In genomic region chr20:50817776-50818172, GRCh38 we compare ENCODE assay signal across 9 cellular contexts. TPM values are rescaled to one million over a fixed set of nuclear protein-coding genes. Genes with fewer than 3 reads are reported as not detected.
DNase-seq lines count a peak whose midpoint lies in the region; ATAC-seq, FAIRE-seq and TF ChIP-seq lines count a peak whose summit lies in the region.
"Had no signal": no experiment of that assay in that cellular context is flagged by ENCODE, and none has a peak within 500 bp of the region (broad histone marks: within the 10 kb centered on the region; RNA-seq: fewer than 3 reads in every experiment).

No MANE protein-coding gene starts in this region.

- CTCF ChIA-PET in H1 (lab: Charles Lee; ENCODE audit: partially characterized antibody): interaction anchor here (0.6 to 1.9 kb wide), 11 partner anchors 16 to 191 kb away, joined by 3 to 8 read pairs (median 3); partner anchors contain the start of gene BCAS4

- intact Hi-C loops in uterus (cut with DNase I; ENCODE audit: low total_unique reads) (no loop called here), sciatic nerve (cut with DNase I) (no loop called here)

- H2BK5ac ChIP-seq in H1 (ENCODE audit: low read depth, low read length): peak overlapping the region; percentile 49; the same call in 1 of the 2 replicates

- H3K79me2 ChIP-seq in H1 (ENCODE audit: control insufficient read depth in 1 of 2, insufficient read depth in 2 of 2, low read length in 2 of 2): no peaks in the 10 kb centered on the region

- TF ChIP-seq EP300 in H1 (IDR thresholded peaks at IDR 0.05; ENCODE audit: borderline replicate concordance in 1 of 2, low read depth in 2 of 2, low read length in 2 of 2): no peak

- H2BK15ac ChIP-seq in H1 (ENCODE audit: low read length): peak overlapping the region; percentile 65; the same call in 1 of the 2 replicates

- peak overlapping the region; percentile 95; the same call in 1 of the 2 replicates for H3K18ac ChIP-seq in H1 (ENCODE audit: extremely low read depth, low read length)

- ATAC-seq in sciatic nerve: no peak

- no peak for DNase-seq in GM12892 (ENCODE audit: insufficient read length)
- DNase-seq in SK-N-MC (ENCODE audit: low read depth, low spot score): no peak
- no peak for DNase-seq in H1 (ENCODE audit: low read depth in 1 of 2, low spot score in 2 of 2)
- no peak for DNase-seq in retinal pigment epithelial cell (ENCODE audit: low read depth)
- no peak for DNase-seq in HUDEP-2 (lab: John Stamatoyannopoulos, UW; ENCODE audit: unreplicated experiment in 76 of 76)
- no peak for DNase-seq in uterus
- DNase-seq in NCI-H510A (lab: John Stamatoyannopoulos, UW): no peak
- no peak for DNase-seq in sciatic nerve (ENCODE audit: low spot score)

- no peak for TF ChIP-seq POLR2A in GM12892 (IDR thresholded peaks at IDR 0.05; ENCODE audit: low read depth, low read length)
- no peak for TF ChIP-seq POLR2A in H1 (IDR thresholded peaks at IDR 0.05; ENCODE audit: control extremely low read depth in 1 of 2, low read depth in 2 of 2, low read length in 2 of 2)
- TF ChIP-seq POLR2A in uterus (IDR thresholded peaks at IDR 0.05): no peak

- H3K4me1 ChIP-seq in H1 (replicated peaks in 1 of 4; ENCODE audit: control insufficient read depth in 3 of 4, insufficient read depth in 4 of 4, low read length in 3 of 4) (peaks cover 0 to 9% (median 4%) of the 10 kb centered on the region in 4 experiments; a peak in 4 of 7 replicates), uterus (no peaks in the 10 kb centered on the region)

- no peaks in the 10 kb centered on the region for H4K20me1 ChIP-seq in H1 (replicated peaks in 1 of 2; ENCODE audit: control insufficient read depth in 1 of 2, insufficient read depth in 2 of 2, low read length in 2 of 2)

- H3K4ac ChIP-seq in H1 (replicated peaks; ENCODE audit: insufficient read length, low read depth, low read length): no peak overlapping the region

- peak overlapping the region; percentile 59 for H3K9ac ChIP-seq in SK-N-MC (ENCODE audit: insufficient read length)
- peak overlapping the region in 2 of 4 experiments; percentile 42 to 60; a peak in 1 of 7 replicates for H3K9ac ChIP-seq in H1 (replicated peaks in 1 of 4; ENCODE audit: extremely low read depth in 1 of 4, low read depth in 3 of 4, low read length in 3 of 4)

- POLR2A ChIA-PET in H1 (lab: Charles Lee; ENCODE audit: partially characterized antibody): interaction anchor here (0.7 to 2.7 kb wide), 8 partner anchors 23 to 141 kb away, joined by 4 to 9 read pairs (median 5); partner anchors contain the start of genes ADNP, BCAS4, DPM1 and MOCS3

- 0 out of 4 replicates have a peak overlapping the region, but pooled peaks of 1 of the 2 experiments have one; percentile 8 for H3K4me2 ChIP-seq in H1 (ENCODE audit: insufficient read depth in 1 of 2, low read depth in 2 of 2, low read length in 2 of 2)

- peak; percentile 42 for FAIRE-seq in GM12892 (lab: Jason Lieb, UNC)
- FAIRE-seq in H1 (lab: Jason Lieb, UNC): no peak

- no peak for TF ChIP-seq CTCF in H1 (IDR thresholded peaks at IDR 0.05; ENCODE audit: control extremely low read depth in 1 of 3, insufficient read depth in 1 of 3, low read depth in 1 of 3, low read length in 3 of 3)
- no peak for TF ChIP-seq CTCF in retinal pigment epithelial cell (conservative IDR thresholded peaks at IDR 0.05; ENCODE audit: low read depth, low read length)
- no peak for TF ChIP-seq CTCF in uterus (IDR thresholded peaks at IDR 0.05)

- H3K9me3 ChIP-seq in SK-N-MC (ENCODE audit: low read depth, low read length) (no peaks in the 10 kb centered on the region), H1 (ENCODE audit: insufficient read depth in 2 of 2, low read depth in 1 of 2, low read length in 1 of 2) (no peaks in the 10 kb centered on the region), uterus (no peaks in the 10 kb centered on the region)
- H3K9me3 ChIP-seq: SJSA1 had no signal

- H3K4me3 ChIP-seq in SK-N-MC (no peak overlapping the region), H1 (ENCODE audit: extremely low read depth in 1 of 4, insufficient read depth in 2 of 4, low read depth in 3 of 4, low read length in 4 of 4) (no peak overlapping the region), retinal pigment epithelial cell (ENCODE audit: low read length) (peak overlapping the region; percentile 12), uterus (no peak overlapping the region)
- H3K4me3 ChIP-seq: SJSA1 had no signal

- peak overlapping the region; percentile 77; the same call in 1 of the 2 replicates for H2BK20ac ChIP-seq in H1 (ENCODE audit: low read length)

- H2AFZ ChIP-seq in H1 (ENCODE audit: low read length): no peak overlapping the region

- H2BK120ac ChIP-seq in H1 (replicated peaks; ENCODE audit: low read depth, low read length): no peak overlapping the region

- H3K36me3 ChIP-seq in SK-N-MC (ENCODE audit: insufficient read depth, low read length): no peaks in the 10 kb centered on the region
- 0 out of 8 replicates have a peak, but pooled peaks cover 0 to 3% (median 0%) of the 10 kb centered on the region in 4 experiments for H3K36me3 ChIP-seq in H1 (ENCODE audit: control insufficient read depth in 2 of 4, insufficient read depth in 4 of 4, low read length in 3 of 4)
- H3K36me3 ChIP-seq in uterus: no peaks in the 10 kb centered on the region
- H3K36me3 ChIP-seq: SJSA1 had no signal

- no peaks in the 10 kb centered on the region for H3K79me1 ChIP-seq in H1 (ENCODE audit: low read depth, low read length)

- peak overlapping the region; percentile 98; the same call in 1 of the 2 replicates for H4K8ac ChIP-seq in H1 (ENCODE audit: extremely low read depth, insufficient read depth, low read length)

- H2AK5ac ChIP-seq in H1 (ENCODE audit: low read depth, low read length): no peak overlapping the region

- no peaks in the 10 kb centered on the region; the same call in 1 of the 2 replicates for H3K23me2 ChIP-seq in H1 (ENCODE audit: low read depth, low read length)

- peak overlapping the region; percentile 73 for H4K5ac ChIP-seq in H1 (ENCODE audit: insufficient read length, low read depth, low read length)

- H3K23ac ChIP-seq in H1 (ENCODE audit: insufficient read length): no peak overlapping the region

- peak overlapping the region; percentile 78; the same call in 1 of the 2 replicates for H2BK12ac ChIP-seq in H1 (ENCODE audit: low read depth, low read length)

- TF ChIP-seq RAD21 in H1 (IDR thresholded peaks at IDR 0.05 in 1 of 2, conservative IDR thresholded peaks at IDR 0.05 in 1 of 2; ENCODE audit: low read depth in 2 of 2, low read length in 2 of 2): no peak

- WGBS in H1 (ENCODE audit: extremely low coverage in 1 of 2, insufficient coverage in 1 of 2, insufficient read length in 1 of 2, insufficient replicate concordance in 2 of 2, low coverage in 1 of 2, low lambda C conversion rate in 2 of 2, missing lambda C conversion rate in 1 of 2), 2 experiments: 93% methylated on average over 10 of the region's 10 CpGs; no CpG with 5 or more reads in 1 of the 2 experiments

- H3K14ac ChIP-seq in H1 (ENCODE audit: insufficient read length): no peak overlapping the region

- peak overlapping the region; percentile 1 for H4K91ac ChIP-seq in H1 (replicated peaks; ENCODE audit: insufficient read length, low read length)

- H3K27ac ChIP-seq in SK-N-MC: peak overlapping the region; percentile 65; the same call in 1 of the 2 replicates
- peak overlapping the region; percentile 74 for H3K27ac ChIP-seq in H1 (ENCODE audit: low read depth, low read length)
- no peak overlapping the region for H3K27ac ChIP-seq in uterus
- H3K27ac ChIP-seq: SJSA1 had no signal

- no peak overlapping the region for H3K56ac ChIP-seq in H1 (replicated peaks; ENCODE audit: insufficient read length, low read depth, low read length)

- H3K27me3 ChIP-seq in H1 (replicated peaks in 1 of 4; ENCODE audit: control insufficient read depth in 3 of 4, extremely low read depth in 1 of 4, insufficient read depth in 3 of 4, low read length in 3 of 4): no peaks in the 10 kb centered on the region
- H3K27me3 ChIP-seq in uterus: no peaks in the 10 kb centered on the region
- H3K27me3 ChIP-seq: SJSA1 had no signal

TF ChIP-seq in H1, 55 proteins besides CTCF, POLR2A, EP300 and RAD21 (continues in another document):
- TF ChIP-seq RNF2 (IDR thresholded peaks at IDR 0.05; ENCODE audit: borderline replicate concordance, low read depth, low read length, missing control alignments, poor library complexity, severe bottlenecking) (no peak), CEBPB (IDR thresholded peaks at IDR 0.05; ENCODE audit: low read depth, low read length) (no peak), SP2 (IDR thresholded peaks at IDR 0.05; ENCODE audit: low read length) (no peak), HDAC6 (IDR thresholded peaks at IDR 0.05; ENCODE audit: low read depth, low read length) (no peak), PHF8 (conservative IDR thresholded peaks at IDR 0.05; ENCODE audit: low read depth, low read length) (no peak), MAX (IDR thresholded peaks at IDR 0.05) (no peak), RBBP5 (IDR thresholded peaks at IDR 0.05; ENCODE audit: borderline replicate concordance, low read depth, low read length) (no peak), SIN3A (conservative IDR thresholded peaks at IDR 0.05 in 1 of 2, IDR thresholded peaks at IDR 0.05 in 1 of 2; ENCODE audit: low read depth in 1 of 2, low read length in 2 of 2) (no peak), MAFK (IDR thresholded peaks at IDR 0.05; ENCODE audit: low read depth, low read length) (no peak)

RNA-seq across cellular contexts. Expression of gene BCAS4, which starts 22.9 kb away (rescaled TPM):
- 54.0 TPM for polyA plus RNA-seq in GM12892 (2012; ENCODE audit: missing spikeins)
- 21.2 and 21.4 TPM in 2 replicates for total RNA-seq in H1 (2021; fragmentation: NEBNext Ultra II Directional; extraction: Animal tissue kit (Norgen Biotek cat#: 25700))
- polyA plus RNA-seq in H1 (2011; rRNA removed): 22.4 and 23.6 TPM in 2 replicates
- 38.7 TPM for polyA plus RNA-seq in H1 (2011; cell fraction: cytosol; rRNA removed)
- 30.4 TPM for polyA plus RNA-seq in H1 (2011; cell fraction: nucleus; rRNA removed)
- 20.6 to 32.3 TPM (median 27.0 TPM) in 4 replicates for polyA plus RNA-seq in H1 (2012, experiment 1 of 2)
- polyA plus RNA-seq in H1 (2012, experiment 2 of 2): 17.8 TPM
- polyA plus RNA-seq in H1 (2013, experiment 1 of 2): 9.6 TPM
- 8.0 TPM for polyA plus RNA-seq in H1 (2013, experiment 2 of 2)
- 9.7 and 10.2 TPM in 2 replicates for polyA minus RNA-seq in H1 (2011; rRNA and poly(A)+ RNA removed)
- 10.0 TPM for polyA minus RNA-seq in H1 (2011; cell fraction: cytosol; rRNA and poly(A)+ RNA removed)
- polyA minus RNA-seq in H1 (2011; cell fraction: nucleus; rRNA and poly(A)+ RNA removed): 7.3 TPM
- total RNA-seq in uterus: 1 to 10 TPM in 2 of 4 donors, under 1 TPM in 1, not detected in 1; under 0.01 to 9.1 (median 3.5) TPM
- 4.8 TPM for total RNA-seq in sciatic nerve

Comparison
In these comparisons a context has a peak if more than half of its experiments do, and no peak if none do; other contexts are left out.
1. H3K27ac ChIP-seq: peak in SK-N-MC (single experiment) and H1 (single experiment); none in uterus (0 of 2).